Comparison of ENCODE assay signal across 8 cellular contexts in genomic region chr4:173370477-173371291, GRCh38. TPM values are rescaled to one million over a fixed set of nuclear protein-coding genes. Genes with fewer than 3 reads are reported as not detected.
DNase-seq lines count a peak whose midpoint lies in the region; ATAC-seq and TF ChIP-seq lines count a peak whose summit lies in the region.

TSS of gene SAP30 (plus strand) at chr4:173370954. CDS start at chr4:173371183, 229 bp downstream.

- H3K4me1 ChIP-seq in KMS-11 (ENCODE audit: low read depth, poor library complexity, severe bottlenecking) (peaks cover 35% of the 10 kb centered on the region), Peyer's patch (peaks cover 0 to 20% (median 0%) of the 10 kb centered on the region in 4 donors), muscle layer of colon (ENCODE audit: insufficient read depth, low read length) (peaks cover 21% of the 10 kb centered on the region)

- no peak within 1 kb of the TSS for H3K4me3 ChIP-seq in KMS-11 (IDR thresholded peaks at IDR 0.05; ENCODE audit: insufficient read depth, low read depth, low read length)
- H3K4me3 ChIP-seq in Peyer's patch = peak within 1 kb of the TSS; percentile 79 to 96 (median 89)
- peak within 1 kb of the TSS; percentile 93 to 96 for H3K4me3 ChIP-seq in muscle layer of colon (ENCODE audit: low read depth in 1 of 2, low read length in 2 of 2)

- peak within 1 kb of the TSS; percentile 92 for H3K4me2 ChIP-seq in KMS-11

- peaks cover 44% of the 10 kb centered on the region for H3K79me2 ChIP-seq in KMS-11 (ENCODE audit: insufficient read depth, low read depth)

- peaks cover 4% of the 10 kb centered on the region; the same call in 1 of the 2 replicates for H4K20me1 ChIP-seq in KMS-11 (ENCODE audit: insufficient read depth)

- DNase-seq in DMS53 treated with DMSO at 0.1 percent for 48 hours (lab: John Stamatoyannopoulos, UW; ENCODE audit: unreplicated experiment) (peak; percentile 77), Peyer's patch (peak; percentile 98 to 99 (median 99))
- DNase-seq in activated T-cell treated with anti-CD3 and anti-CD28 coated beads, Interleukin-2, amount 50 U/mL, for 48 hours = peak; percentile 96
- DNase-seq in stimulated activated CD8-positive, alpha-beta memory T cell treated with anti-CD3 and anti-CD28 coated beads, Interleukin-7, amount 100 ng/mL, for 24 hours (ENCODE audit: low read depth) = peak; percentile 91

- H3K27me3 ChIP-seq in KMS-11 (ENCODE audit: insufficient read depth, low read depth) = no peaks in the 10 kb centered on the region
- no peaks in the 10 kb centered on the region for H3K27me3 ChIP-seq in Peyer's patch
- H3K27me3 ChIP-seq in muscle layer of colon (ENCODE audit: control insufficient read depth in 1 of 2, insufficient read depth in 2 of 2, low read length in 2 of 2) = no peaks in the 10 kb centered on the region

- H2AFZ ChIP-seq in KMS-11 (ENCODE audit: low read depth) = peak within 1 kb of the TSS; percentile 63

- TF ChIP-seq POLR2A in Peyer's patch (IDR thresholded peaks at IDR 0.05) = peak; percentile 85 to 93

- H3K9me3 ChIP-seq in Peyer's patch (no peaks in the 10 kb centered on the region), muscle layer of colon (ENCODE audit: low read length) (no peaks in the 10 kb centered on the region)

- peak within 1 kb of the TSS; percentile 72 for H3K9ac ChIP-seq in KMS-11
- H3K9ac ChIP-seq in muscle layer of colon (ENCODE audit: low read length) = peak within 1 kb of the TSS; percentile 99

- ATAC-seq in GM21737 (IDR thresholded peaks at IDR 0.05; ENCODE audit: unreplicated experiment) (peak; percentile 65), esophagus mucosa (peak; percentile 98)

- H3K27ac ChIP-seq in KMS-11 = peak within 1 kb of the TSS; percentile 76
- H3K27ac ChIP-seq in Peyer's patch = peak within 1 kb of the TSS; percentile 90 to 96 (median 94)
- H3K27ac ChIP-seq in muscle layer of colon (ENCODE audit: low read depth, low read length) = peak within 1 kb of the TSS; percentile 99

- H3K36me3 ChIP-seq in KMS-11 (ENCODE audit: insufficient read depth) (peaks cover 5% of the 10 kb centered on the region; the same call in 1 of the 2 replicates), Peyer's patch (no peaks in the 10 kb centered on the region), muscle layer of colon (ENCODE audit: insufficient read depth, low read length) (no peaks in the 10 kb centered on the region)

- TF ChIP-seq CTCF in KMS-11 (conservative IDR thresholded peaks at IDR 0.05; ENCODE audit: low read depth, low read length) = no peak
- TF ChIP-seq CTCF in Peyer's patch (IDR thresholded peaks at IDR 0.05) = no peak

RNA-seq across cellular contexts. Expression of gene SAP30, which starts in this region (rescaled TPM):
- total RNA-seq in Peyer's patch (10 to 100 TPM in 3 of 4 donors, 1 to 10 TPM in 1; 8.1 to 18.4 (median 16.0) TPM), esophagus mucosa (5.1 TPM)
